24 cellular contexts compared by ENCODE assay signal in genomic region chr14:67424539-67424938, GRCh38. TPM values are rescaled to one million over a fixed set of nuclear protein-coding genes. Genes with fewer than 3 reads are reported as not detected.
"Had no signal": no experiment of that assay in that cellular context is flagged by ENCODE, and none has a peak within 500 bp of the region (broad histone marks: within the 10 kb centered on the region; RNA-seq: fewer than 3 reads in every experiment).

No MANE protein-coding gene starts in this region.

- H3K9me3 ChIP-seq: MG63, SJSA1 had no signal

- H3K27ac Mint-ChIP-seq: IgD-negative memory B cell had no signal

- H3K27me3 ChIP-seq: MG63, SJSA1 had no signal

- DNase-seq: Karpas-422, KG1, MG63, NCI-H1092, NCI-H1105 treated with DMSO at 0.1 percent for 48 hours, NCI-H1417 treated with DMSO at 0.1 percent for 48 hours, NCI-H146, NCI-H1694 treated with DMSO at 0.1 percent for 48 hours, NCI-H1930, NCI-H2081, NCI-H2107, NCI-H226, NCI-H446, NCI-H510A, NCI-H524 treated with DMSO at 0.1 percent for 48 hours, NCI-H69, NCI-H774, Right ventricle myocardium superior, RPMI8226, SIG-M5 had no signal

- H3K36me3 ChIP-seq: MG63, SJSA1 had no signal

- H3K4me3 ChIP-seq: MG63, SJSA1, SK-N-MC had no signal

- H3K27ac ChIP-seq: HL-60, SJSA1, SK-N-MC had no signal

- H3K36me3 Mint-ChIP-seq: IgD-negative memory B cell had no signal

- H3K9me3 Mint-ChIP-seq: IgD-negative memory B cell had no signal

RNA-seq across cellular contexts. Expression of gene PLEK2, which starts 12.6 kb away (rescaled TPM):
- total RNA-seq: Right ventricle myocardium superior had no signal
